9 cellular contexts compared by ENCODE assay signal in the genomic region with DNA sequence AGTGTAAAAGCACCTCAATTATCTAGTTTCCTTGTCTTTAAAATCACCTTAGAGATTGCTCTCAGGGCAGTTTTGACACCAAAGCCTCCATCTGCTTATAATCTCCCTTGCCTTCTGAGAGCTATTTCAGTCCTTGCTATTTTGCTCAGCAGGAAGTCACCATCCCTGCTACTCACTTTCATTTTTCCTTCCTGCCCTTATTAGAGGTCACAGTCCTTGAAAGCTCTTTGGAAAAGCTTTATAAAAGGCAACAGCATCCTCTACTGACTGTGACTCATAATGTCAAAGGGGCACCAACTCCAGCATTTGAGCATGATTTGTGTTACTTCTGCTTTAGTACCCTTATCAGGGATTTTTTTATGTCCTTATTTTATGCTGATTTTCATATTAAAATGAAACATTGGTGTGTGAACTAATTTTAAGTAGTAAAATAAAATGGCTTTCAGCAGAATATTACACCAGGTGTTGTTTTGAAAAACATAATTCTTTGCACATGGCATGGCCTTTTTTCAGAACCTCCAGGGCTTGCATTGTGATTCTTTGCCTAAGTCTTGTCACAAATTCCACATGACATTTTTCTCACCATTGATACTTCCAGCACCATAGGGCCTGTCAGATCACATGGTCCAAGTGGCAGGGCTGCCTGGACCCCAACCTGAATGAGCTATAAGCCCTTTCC.
DNase-seq lines count a peak whose midpoint lies in the region; ATAC-seq, FAIRE-seq and TF ChIP-seq lines count a peak whose summit lies in the region.
"Had no signal": no experiment of that assay in that cellular context is flagged by ENCODE, and none has a peak within 500 bp of the region (broad histone marks: within the 10 kb centered on the region; RNA-seq: fewer than 3 reads in every experiment).

No MANE protein-coding gene starts in this region.

- H2BK120ac ChIP-seq in IMR-90 (ENCODE audit: low read depth, low read length): peak overlapping the region; percentile 66; the same call in 1 of the 2 replicates

- peak overlapping the region; percentile 44; the same call in 1 of the 2 replicates for H3K4me2 ChIP-seq in IMR-90 (ENCODE audit: low read depth, low read length)

- dilution Hi-C loops in IMR-90 (cut with HindIII; ENCODE audit: low sequenced_read_pairs, unreplicated experiment): no loop called here

- H3K36me3 Mint-ChIP-seq in stimulated activated effector memory CD8-positive, alpha-beta T cell treated with anti-CD3 and anti-CD28 coated beads, Interleukin-12 subunit alpha, Interleukin-12 subunit beta, amount 100 ng/mL, for 72 hours: no peaks in the 10 kb centered on the region

- peaks cover 3% of the 10 kb centered on the region for H3K4me1 ChIP-seq in IMR-90 (ENCODE audit: control insufficient read depth, insufficient read depth, low read length)
- H3K4me1 ChIP-seq in small intestine (ENCODE audit: control insufficient read depth in 2 of 2, insufficient read depth in 1 of 2, low read depth in 1 of 2, low read length in 1 of 2): no peaks in the 10 kb centered on the region

- no peak overlapping the region for H3K23ac ChIP-seq in IMR-90 (ENCODE audit: low read depth, low read length)

- intact Hi-C loops in IMR-90 (cut with micrococcal nuclease): loop anchor here (5.0 to 10.0 kb wide), 8 partner anchors 284 to 1212 kb away; no protein-coding TSS in a partner anchor
- intact Hi-C loops in Right ventricle myocardium superior (cut with DNase I): loop anchor here (10.0 kb wide), 2 partner anchors 754 to 854 kb away; partner anchors contain the start of gene PRICKLE1

- H3K56ac ChIP-seq in IMR-90 (ENCODE audit: extremely low read depth, insufficient read depth, low read length): no peak overlapping the region

- peaks cover 6% of the 10 kb centered on the region for H3K9me3 Mint-ChIP-seq in stimulated activated effector memory CD8-positive, alpha-beta T cell treated with anti-CD3 and anti-CD28 coated beads, Interleukin-12 subunit alpha, Interleukin-12 subunit beta, amount 100 ng/mL, for 72 hours

- H3K4ac ChIP-seq in IMR-90 (ENCODE audit: low read depth, low read length): no peak overlapping the region; the same call in 1 of the 2 replicates

- H4K5ac ChIP-seq in IMR-90 (ENCODE audit: low read depth, low read length): peak overlapping the region; percentile 17; the same call in 1 of the 2 replicates

- H2AFZ ChIP-seq in IMR-90 (replicated peaks; ENCODE audit: low read length, poor library complexity): no peak overlapping the region

- POLR2A ChIA-PET in IMR-90 (lab: Charles Lee; ENCODE audit: unreplicated experiment): no interaction called here

- peak overlapping the region; percentile 28; the same call in 1 of the 2 replicates for H3K9ac ChIP-seq in IMR-90 (ENCODE audit: low read depth, low read length)

- ATAC-seq in GM21825 (IDR thresholded peaks at IDR 0.05; ENCODE audit: unreplicated experiment): peak; percentile 71
- peak; percentile 92 for ATAC-seq in IMR-90 (ENCODE audit: low read depth)
- ATAC-seq in Right ventricle myocardium superior (ENCODE audit: poor library complexity): peak; percentile 99
- no peak for ATAC-seq in stimulated activated effector memory CD8-positive, alpha-beta T cell treated with anti-CD3 and anti-CD28 coated beads, Interleukin-12 subunit alpha, Interleukin-12 subunit beta, amount 100 ng/mL, for 72 hours

- CTCF ChIA-PET in IMR-90 (lab: Yijun Ruan, JAX): interaction anchor here (0.5 to 2.6 kb wide), 9 partner anchors 10 to 856 kb away, joined by 3 to 10 read pairs (median 3); no protein-coding TSS in a partner anchor

- no peaks in the 10 kb centered on the region for H3K36me3 ChIP-seq in IMR-90 (ENCODE audit: control insufficient read depth, insufficient read depth, low read length)
- no peaks in the 10 kb centered on the region for H3K36me3 ChIP-seq in small intestine (ENCODE audit: control insufficient read depth in 2 of 2, insufficient read depth in 2 of 2, low read length in 2 of 2)

- H3K27me3 ChIP-seq in IMR-90 (ENCODE audit: control insufficient read depth, insufficient read depth, low read length) (no peaks in the 10 kb centered on the region), small intestine (ENCODE audit: control insufficient read depth in 2 of 2, insufficient read depth in 2 of 2, low read length in 2 of 2) (no peaks in the 10 kb centered on the region)

- no peak overlapping the region for H2BK15ac ChIP-seq in IMR-90 (ENCODE audit: low read depth, low read length)

- H3K9me3 ChIP-seq in IMR-90 (ENCODE audit: control insufficient read depth, insufficient read depth, low read length) (no peaks in the 10 kb centered on the region; the same call in 1 of the 2 replicates), small intestine (ENCODE audit: control insufficient read depth, low read depth) (no peaks in the 10 kb centered on the region)

- peak overlapping the region; percentile 63 for H2BK5ac ChIP-seq in IMR-90 (ENCODE audit: low read depth, low read length, poor library complexity, severe bottlenecking)

- no peak overlapping the region for H3K27ac Mint-ChIP-seq in stimulated activated effector memory CD8-positive, alpha-beta T cell treated with anti-CD3 and anti-CD28 coated beads, Interleukin-12 subunit alpha, Interleukin-12 subunit beta, amount 100 ng/mL, for 72 hours
- H3K27ac Mint-ChIP-seq: activated B cell treated with CpG ODN at 0.5 μM for 24 hours had no signal

- no peaks in the 10 kb centered on the region for H3K9me1 ChIP-seq in IMR-90 (ENCODE audit: insufficient read depth, low read length)

- peak overlapping the region in 1 of 2 experiments; percentile 79; a peak in 2 of 4 replicates for H4K8ac ChIP-seq in IMR-90 (ENCODE audit: low read depth in 2 of 2, low read length in 2 of 2)

- H3K79me1 ChIP-seq in IMR-90 (ENCODE audit: low read depth in 1 of 2, low read length in 2 of 2): no peaks in the 10 kb centered on the region

- peak overlapping the region; percentile 36; the same call in 1 of the 2 replicates for H2BK20ac ChIP-seq in IMR-90 (ENCODE audit: low read depth, low read length)

- no peak overlapping the region for H2AK9ac ChIP-seq in IMR-90 (replicated peaks; ENCODE audit: low read depth, low read length, poor library complexity)

- H4K91ac ChIP-seq in IMR-90 (ENCODE audit: insufficient read depth, low read depth, low read length): no peak overlapping the region

- H4K20me1 ChIP-seq in IMR-90 (ENCODE audit: insufficient read depth, low read length): no peaks in the 10 kb centered on the region

- no peak overlapping the region for H3K18ac ChIP-seq in IMR-90 (ENCODE audit: low read depth, low read length)

- DNase-seq in GM04503 (ENCODE audit: low read depth): peak; percentile 20
- peak; percentile 76 for DNase-seq in IMR-90
- DNase-seq in SK-N-DZ (ENCODE audit: low spot score): peak; percentile 65
- no peak for DNase-seq in Right ventricle myocardium superior
- peak; percentile 85 for DNase-seq in small intestine
- no peak for DNase-seq in amygdala (lab: John Stamatoyannopoulos, UW)
- DNase-seq in stimulated activated effector memory CD8-positive, alpha-beta T cell treated with anti-CD3 and anti-CD28 coated beads, Interleukin-12 subunit alpha, Interleukin-12 subunit beta, amount 100 ng/mL, for 72 hours (ENCODE audit: low spot score in 2 of 2): no peak
- DNase-seq: activated B cell treated with CpG ODN at 0.5 μM for 24 hours had no signal

- no peak for TF ChIP-seq POLR2A in IMR-90 (IDR thresholded peaks at IDR 0.05; ENCODE audit: low read depth, low read length)

- BruUV-seq in IMR-90 (replicated peaks; lab: Mats Ljungman, UMichigan): no TSS peak

- H3K27ac ChIP-seq in IMR-90 (ENCODE audit: insufficient read depth, low read length) (no peak overlapping the region), small intestine (ENCODE audit: low read depth in 1 of 2, low read length in 1 of 2) (no peak overlapping the region)

- no peak overlapping the region for H2AK5ac ChIP-seq in IMR-90 (ENCODE audit: low read depth, low read length)

- peak; percentile 88 for TF ChIP-seq RAD21 in IMR-90 (IDR thresholded peaks at IDR 0.05; ENCODE audit: low read length)

- TF ChIP-seq CTCF in IMR-90 (conservative IDR thresholded peaks at IDR 0.05; ENCODE audit: low read depth, low read length): peak; percentile 87

- H3K4me3 Mint-ChIP-seq in stimulated activated effector memory CD8-positive, alpha-beta T cell treated with anti-CD3 and anti-CD28 coated beads, Interleukin-12 subunit alpha, Interleukin-12 subunit beta, amount 100 ng/mL, for 72 hours: no peak overlapping the region
- H3K4me3 Mint-ChIP-seq: activated B cell treated with CpG ODN at 0.5 μM for 24 hours had no signal

- no peak overlapping the region for H3K14ac ChIP-seq in IMR-90 (replicated peaks; ENCODE audit: low read depth, low read length)

- H3K4me1 Mint-ChIP-seq in stimulated activated effector memory CD8-positive, alpha-beta T cell treated with anti-CD3 and anti-CD28 coated beads, Interleukin-12 subunit alpha, Interleukin-12 subunit beta, amount 100 ng/mL, for 72 hours: no peaks in the 10 kb centered on the region
- H3K4me1 Mint-ChIP-seq: activated B cell treated with CpG ODN at 0.5 μM for 24 hours had no signal

- in situ Hi-C loops in IMR-90 (cut with MboI; ENCODE audit: low sequenced_read_pairs): loop anchor here (5.0 to 10.0 kb wide), 2 partner anchors 754 to 857 kb away; partner anchors contain the start of gene PRICKLE1

- no peak for FAIRE-seq in small intestine (lab: Jason Lieb, UNC)

- no peak overlapping the region for H3K4me3 ChIP-seq in IMR-90 (ENCODE audit: insufficient read depth, low read depth, low read length)
- H3K4me3 ChIP-seq in small intestine (ENCODE audit: low read depth in 1 of 2, low read length in 2 of 2): no peak overlapping the region

TF ChIP-seq in IMR-90, 13 proteins besides CTCF, POLR2A, EP300 and RAD21:
- TF ChIP-seq RFX5 (IDR thresholded peaks at IDR 0.05; ENCODE audit: low read depth, low read length) (no peak), FOS (IDR thresholded peaks at IDR 0.05; ENCODE audit: low read depth, low read length) (0 out of 2 replicates have a peak, but pooled peaks have one; percentile 40), MAZ (IDR thresholded peaks at IDR 0.05; ENCODE audit: borderline replicate concordance, low read depth, low read length) (peak; percentile 13; the same call in 1 of the 2 replicates), SMC3 (IDR thresholded peaks at IDR 0.05; ENCODE audit: low read depth, low read length) (peak; percentile 58), CHD1 (IDR thresholded peaks at IDR 0.05; ENCODE audit: low read depth, low read length) (no peak)

Comparison
In these comparisons a context has a peak if more than half of its experiments do, and no peak if none do; other contexts are left out.
1. DNase-seq: peak in GM04503 (single experiment), IMR-90 (single experiment), SK-N-DZ (single experiment) and small intestine (single experiment); none in Right ventricle myocardium superior (single experiment), amygdala (0 of 56) and stimulated activated effector memory CD8-positive, alpha-beta T cell treated with anti-CD3 and anti-CD28 coated beads, Interleukin-12 subunit alpha, Interleukin-12 subunit beta, amount 100 ng/mL, for 72 hours (0 of 2).